1 cellular context compared by ENCODE assay signal in genomic region chr11:103961010-103961409, GRCh38.
TF ChIP-seq lines count a peak whose summit lies in the region.

No MANE protein-coding gene starts in this region.

TF ChIP-seq in A549, 52 proteins besides CTCF, POLR2A, EP300 and RAD21 (continued from another document):
- TF ChIP-seq ELK1 (IDR thresholded peaks at IDR 0.05; ENCODE audit: low read depth, low read length) (no peak), GATA3 (IDR thresholded peaks at IDR 0.05; ENCODE audit: borderline replicate concordance) (peak; percentile 81; the same call in 1 of the 2 replicates), JUNB (IDR thresholded peaks at IDR 0.05) (peak; percentile 58; the same call in 1 of the 2 replicates), FOSL2 (IDR thresholded peaks at IDR 0.05) (no peak), FOSL2 (CRISPR knock-in tag; IDR thresholded peaks at IDR 0.05) (peak; percentile 81)
TF ChIP-seq in A549: peak in this region for 4.
